In genomic region chr17:75046583-75047289, GRCh38 we compare ENCODE assay signal across 1 cellular context.
TF ChIP-seq lines count a peak whose summit lies in the region.

ATP5PD (minus strand) TSS chr17:75046969; CDS start chr17:75042650, 4,319 bp downstream.
KCTD2 (plus strand) TSS chr17:75047225; CDS start chr17:75047251, 26 bp downstream.

TF ChIP-seq in K562, 482 proteins besides CTCF, POLR2A, EP300 and RAD21 (continued from another document and continues in another):
- peak; percentile 71; the same call in 1 of the 2 replicates for TF ChIP-seq NR2C2 (CRISPR knock-in tag; IDR thresholded peaks at IDR 0.05)
- TF ChIP-seq NR2C2 (tag; IDR thresholded peaks at IDR 0.05): peak; percentile 79
- no peak for TF ChIP-seq ZFP36 (IDR thresholded peaks at IDR 0.05; ENCODE audit: low read depth, low read length, partially characterized antibody)
- no peak for TF ChIP-seq GATA2 (CRISPR knock-in tag; IDR thresholded peaks at IDR 0.05)
- TF ChIP-seq ARHGAP35 (IDR thresholded peaks at IDR 0.05; ENCODE audit: partially characterized antibody): no peak
- TF ChIP-seq ZNF507 (tag; conservative IDR thresholded peaks at IDR 0.05): no peak
- TF ChIP-seq TCF3 (CRISPR knock-in tag; IDR thresholded peaks at IDR 0.05): no peak
- TF ChIP-seq CBX8 (IDR thresholded peaks at IDR 0.05; ENCODE audit: borderline replicate concordance, extremely low read depth, low read depth, low read length, poor library complexity, severe bottlenecking): no peak
- TF ChIP-seq POLR2AphosphoS5 (IDR thresholded peaks at IDR 0.05; ENCODE audit: control insufficient read depth, insufficient read depth, low read depth, low read length): peak; percentile 93
- no peak for TF ChIP-seq BDP1 (IDR thresholded peaks at IDR 0.05; ENCODE audit: insufficient read depth, insufficient read length)
- peak; percentile 62; the same call in 1 of the 2 replicates for TF ChIP-seq HNRNPL (IDR thresholded peaks at IDR 0.05; ENCODE audit: low read depth, low read length)
- TF ChIP-seq NRF1 (conservative IDR thresholded peaks at IDR 0.05 in 1 of 2, IDR thresholded peaks at IDR 0.05 in 1 of 2): peak; percentile 75 to 78; a peak in 3 of 4 replicates
- TF ChIP-seq RFX5 (IDR thresholded peaks at IDR 0.05; ENCODE audit: low read depth, low read length): no peak
- peak; percentile 82 for TF ChIP-seq PML (IDR thresholded peaks at IDR 0.05; ENCODE audit: low read length)
- no peak for TF ChIP-seq DNMT1 (IDR thresholded peaks at IDR 0.05)
- TF ChIP-seq TBP (optimal IDR thresholded peaks at IDR 0.05; ENCODE audit: low read depth, low read length): peak; percentile 77
- TF ChIP-seq ZMIZ1 (IDR thresholded peaks at IDR 0.05; ENCODE audit: low read depth in 2 of 2, low read length in 2 of 2): no peak; a peak in 1 of 4 replicates
- no peak for TF ChIP-seq ZNF174 (CRISPR knock-in tag; IDR thresholded peaks at IDR 0.05)
- TF ChIP-seq BRCA1 (IDR thresholded peaks at IDR 0.05): no peak
- no peak for TF ChIP-seq BRCA1 (CRISPR knock-in tag; IDR thresholded peaks at IDR 0.05)
- TF ChIP-seq PHTF2 (CRISPR knock-in tag; IDR thresholded peaks at IDR 0.05): no peak
- TF ChIP-seq NFYB (IDR thresholded peaks at IDR 0.05; ENCODE audit: extremely low read depth, insufficient read length): peak; percentile 94
- TF ChIP-seq CLOCK (CRISPR knock-in tag; IDR thresholded peaks at IDR 0.05; ENCODE audit: borderline replicate concordance): no peak
- TF ChIP-seq MCM2 (IDR thresholded peaks at IDR 0.05; ENCODE audit: low read depth): no peak
- 0 out of 2 replicates have a peak, but pooled peaks have one; percentile 3 for TF ChIP-seq CEBPB (tag; IDR thresholded peaks at IDR 0.05)
- TF ChIP-seq ZNF79 (CRISPR knock-in tag; IDR thresholded peaks at IDR 0.05; ENCODE audit: low read depth): no peak
- TF ChIP-seq STAT6 (CRISPR knock-in tag; IDR thresholded peaks at IDR 0.05): no peak
- TF ChIP-seq FOXA1 (IDR thresholded peaks at IDR 0.05; ENCODE audit: borderline replicate concordance): no peak
- TF ChIP-seq CBFA2T3 (IDR thresholded peaks at IDR 0.05): no peak
- TF ChIP-seq NCOR1 (IDR thresholded peaks at IDR 0.05): no peak
- no peak for TF ChIP-seq PTBP1 (IDR thresholded peaks at IDR 0.05; ENCODE audit: low read depth, low read length)
- no peak for TF ChIP-seq ZNF41 (CRISPR knock-in tag; conservative IDR thresholded peaks at IDR 0.05)
- TF ChIP-seq GATAD2B (IDR thresholded peaks at IDR 0.05; ENCODE audit: borderline replicate concordance): 0 out of 2 replicates have a peak, but pooled peaks have one; percentile 65
- TF ChIP-seq TFAP4 (CRISPR knock-in tag; IDR thresholded peaks at IDR 0.05; ENCODE audit: borderline replicate concordance): peak; percentile 74
- TF ChIP-seq RBM14 (IDR thresholded peaks at IDR 0.05; ENCODE audit: borderline replicate concordance, insufficient read depth, low read depth, low read length): no peak
- peak; percentile 55; the same call in 1 of the 2 replicates for TF ChIP-seq CGGBP1 (CRISPR knock-in tag; IDR thresholded peaks at IDR 0.05)
- peak; percentile 65 for TF ChIP-seq ARID4B (CRISPR knock-in tag; IDR thresholded peaks at IDR 0.05)
- no peak for TF ChIP-seq BRF2 (IDR thresholded peaks at IDR 0.05; ENCODE audit: borderline replicate concordance, insufficient read depth, insufficient read length)
- no peak for TF ChIP-seq MCM5 (IDR thresholded peaks at IDR 0.05; ENCODE audit: low read depth)
- TF ChIP-seq SMAD4 (CRISPR knock-in tag; conservative IDR thresholded peaks at IDR 0.05): no peak
- TF ChIP-seq ELK3 (CRISPR knock-in tag; IDR thresholded peaks at IDR 0.05): no peak
- no peak for TF ChIP-seq DACH1 (IDR thresholded peaks at IDR 0.05; ENCODE audit: partially characterized antibody)
- TF ChIP-seq RNF219 (CRISPR knock-in tag; IDR thresholded peaks at IDR 0.05): no peak
- TF ChIP-seq HNRNPLL (IDR thresholded peaks at IDR 0.05; ENCODE audit: low read depth, low read length, poor library complexity, severe bottlenecking): peak; percentile 35
